Comparison of ENCODE assay signal across 20 cellular contexts in genomic region chr2:233840520-233840919, GRCh38. TPM values are rescaled to one million over a fixed set of nuclear protein-coding genes. Genes with fewer than 3 reads are reported as not detected.
DNase-seq lines count a peak whose midpoint lies in the region; ATAC-seq, FAIRE-seq and TF ChIP-seq lines count a peak whose summit lies in the region.
"Had no signal": no experiment of that assay in that cellular context is flagged by ENCODE, and none has a peak within 500 bp of the region (broad histone marks: within the 10 kb centered on the region; RNA-seq: fewer than 3 reads in every experiment).

No MANE protein-coding gene starts in this region.

- TF ChIP-seq RAD21 in A549 (conservative IDR thresholded peaks at IDR 0.05 in 1 of 2, IDR thresholded peaks at IDR 0.05 in 1 of 2), result no peak

- H3K36me3 ChIP-seq in DND-41 (ENCODE audit: insufficient read depth, low read length) (peaks cover 100% of the 10 kb centered on the region), spleen (peaks cover 0 to 100% (median 0%) of the 10 kb centered on the region in 6 donors)
- H3K36me3 ChIP-seq: Peyer's patch had no signal

- no peak overlapping the region for H3K9ac ChIP-seq in DND-41 (ENCODE audit: low read depth, low read length)

- peaks cover 2% of the 10 kb centered on the region for H3K4me1 Mint-ChIP-seq in chondrocyte (ENCODE audit: low read depth)

- CTCF ChIA-PET in A549 (lab: Yijun Ruan, JAX), result interaction anchor here (1.1 to 6.4 kb wide), 4 partner anchors 8 to 397 kb away, joined by 3 to 28 read pairs (median 12); no protein-coding TSS in a partner anchor

- WGBS in A549 (ENCODE audit: missing lambda C conversion rate), result 89% methylated on average over 9 of the region's 9 CpGs
- WGBS in spleen, 5 donors, result 91 to 98% (median 97%) methylated on average over 9 of the region's 9 CpGs

- POLR2A ChIA-PET in A549 (lab: Yijun Ruan, JAX), result no interaction called here

- H2AFZ ChIP-seq in DND-41 (ENCODE audit: low read depth, low read length), result no peak overlapping the region

- intact Hi-C loops in spleen (cut with DNase I; ENCODE audit: low total_unique reads), result no loop called here

- H3K4me2 ChIP-seq in A549 (peak overlapping the region; percentile 34; the same call in 2 of the 3 replicates), DND-41 (ENCODE audit: insufficient read depth, low read length) (peak overlapping the region; percentile 48)

- peaks cover 90% of the 10 kb centered on the region for H3K79me2 ChIP-seq in DND-41 (ENCODE audit: insufficient read depth, low read length)

- H3K27ac Mint-ChIP-seq in chondrocyte (ENCODE audit: unreplicated experiment), result no peak overlapping the region
- H3K27ac Mint-ChIP-seq: CD8-positive, alpha-beta T cell had no signal

- H3K27me3 ChIP-seq in DND-41 (ENCODE audit: insufficient read depth, low read length, poor library complexity), result no peaks in the 10 kb centered on the region
- H3K27me3 ChIP-seq in spleen (replicated peaks in 1 of 7), result no peaks in the 10 kb centered on the region
- H3K27me3 ChIP-seq: BLaER1 treated with 17β-estradiol and CSF1 and Interleukin-3, amounts not matched to agents 10 nM and 100 nM; Peyer's patch; SJSA1 had no signal

- H3K4me3 Mint-ChIP-seq in chondrocyte (ENCODE audit: unreplicated experiment), result no peak overlapping the region
- H3K4me3 Mint-ChIP-seq: CD8-positive, alpha-beta T cell had no signal

- no peaks in the 10 kb centered on the region for H3K9me3 Mint-ChIP-seq in chondrocyte (ENCODE audit: low read depth)
- H3K9me3 Mint-ChIP-seq: CD8-positive, alpha-beta T cell had no signal

- TF ChIP-seq EP300 in A549 (IDR thresholded peaks at IDR 0.05), result no peak

- H3K4me1 ChIP-seq in A549 (peaks cover 74% of the 10 kb centered on the region), DND-41 (ENCODE audit: insufficient read depth, low read length) (peaks cover 52% of the 10 kb centered on the region), spleen (no peaks in the 10 kb centered on the region)
- H3K4me1 ChIP-seq: Peyer's patch had no signal

- H3K36me3 Mint-ChIP-seq in chondrocyte (ENCODE audit: low read depth), result peaks cover 9% of the 10 kb centered on the region
- H3K36me3 Mint-ChIP-seq: CD8-positive, alpha-beta T cell had no signal

- H3K27ac ChIP-seq in A549 (peak overlapping the region in 1 of 2 experiments; percentile 91; a peak in 3 of 6 replicates), DND-41 (ENCODE audit: low read length) (no peak overlapping the region), spleen (no peak overlapping the region)
- H3K27ac ChIP-seq: BLaER1 treated with 17β-estradiol and CSF1 and Interleukin-3, amounts not matched to agents 10 nM and 100 nM; Peyer's patch; SJSA1 had no signal

- H3K9me3 ChIP-seq in A549, result no peaks in the 10 kb centered on the region
- no peaks in the 10 kb centered on the region for H3K9me3 ChIP-seq in DND-41 (ENCODE audit: insufficient read depth, low read length, severe bottlenecking)
- no peaks in the 10 kb centered on the region for H3K9me3 ChIP-seq in spleen
- H3K9me3 ChIP-seq: BLaER1 treated with 17β-estradiol and CSF1 and Interleukin-3, amounts not matched to agents 10 nM and 100 nM; Peyer's patch; SJSA1 had no signal

- H4K20me1 ChIP-seq in DND-41 (ENCODE audit: insufficient read depth, low read length), result peaks cover 78% of the 10 kb centered on the region

- TF ChIP-seq CTCF in A549 (IDR thresholded peaks at IDR 0.05), result no peak
- no peak for TF ChIP-seq CTCF in DND-41 (IDR thresholded peaks at IDR 0.05; ENCODE audit: borderline replicate concordance, extremely low read depth, low read length, poor library complexity, severe bottlenecking)
- TF ChIP-seq CTCF in chondrocyte (IDR thresholded peaks at IDR 0.05), result no peak
- TF ChIP-seq CTCF in spleen (IDR thresholded peaks at IDR 0.05 in 8 of 11, conservative IDR thresholded peaks at IDR 0.05 in 3 of 11), result no peak

- DNase-seq in A549 (ENCODE audit: low read depth in 1 of 2, low spot score in 1 of 2) (no peak), DND-41 (no peak), chondrocyte (ENCODE audit: low spot score) (peak; percentile 42), spleen (peak; percentile 25), retina (no peak), NAMALWA (ENCODE audit: low spot score) (no peak)
- DNase-seq: CD8-positive, alpha-beta T cell; Karpas-422; MM.1S; NCI-H1092 treated with DMSO at 0.1 percent for 48 hours; NCI-H146; NCI-H2081; NCI-H2171 treated with DMSO at 0.1 percent for 48 hours; NCI-H446; NCI-H69 had no signal

- FAIRE-seq in A549 (lab: Jason Lieb, UNC), result no peak
- FAIRE-seq: D721Med had no signal

- H3K4me3 ChIP-seq in A549, result no peak overlapping the region
- no peak overlapping the region; a peak in 2 of 4 replicates for H3K4me3 ChIP-seq in DND-41 (ENCODE audit: low read depth in 1 of 2, low read length in 2 of 2)
- no peak overlapping the region for H3K4me3 ChIP-seq in spleen
- H3K4me3 ChIP-seq: BLaER1 treated with 17β-estradiol and CSF1 and Interleukin-3, amounts not matched to agents 10 nM and 100 nM; Peyer's patch; SJSA1 had no signal

- TF ChIP-seq POLR2A in A549 (IDR thresholded peaks at IDR 0.05; ENCODE audit: low read length) (no peak), spleen (IDR thresholded peaks at IDR 0.05) (no peak)

- no peaks in the 10 kb centered on the region for H3K27me3 Mint-ChIP-seq in chondrocyte (ENCODE audit: low read depth)

- ATAC-seq in A549, result no peak
- ATAC-seq in DND-41 (ENCODE audit: insufficient read depth, low read depth), result no peak
- no peak for ATAC-seq in HG02981 (IDR thresholded peaks at IDR 0.05; ENCODE audit: unreplicated experiment)
- ATAC-seq: CD8-positive, alpha-beta T cell had no signal

TF ChIP-seq in A549, 52 proteins besides CTCF, POLR2A, EP300 and RAD21:
- TF ChIP-seq TP53 (CRISPR knock-in tag; IDR thresholded peaks at IDR 0.05) (no peak), EHF (CRISPR knock-in tag; IDR thresholded peaks at IDR 0.05) (no peak), FOXS1 (CRISPR knock-in tag; IDR thresholded peaks at IDR 0.05) (no peak), HOXB5 (CRISPR knock-in tag; IDR thresholded peaks at IDR 0.05) (no peak), CBX2 (IDR thresholded peaks at IDR 0.05; ENCODE audit: borderline replicate concordance, low read depth) (no peak), ESRRA (IDR thresholded peaks at IDR 0.05; ENCODE audit: borderline replicate concordance, low read length) (no peak), USF2 (IDR thresholded peaks at IDR 0.05) (no peak), ZSCAN20 (CRISPR knock-in tag; IDR thresholded peaks at IDR 0.05) (no peak), MAFK (IDR thresholded peaks at IDR 0.05; ENCODE audit: partially characterized antibody) (no peak), ZC3H11A (IDR thresholded peaks at IDR 0.05) (no peak), NR3C1 (IDR thresholded peaks at IDR 0.05) (no peak), CHD2 (IDR thresholded peaks at IDR 0.05; ENCODE audit: low read length, partially characterized antibody) (no peak)
- TF ChIP-seq, protein P1, sequence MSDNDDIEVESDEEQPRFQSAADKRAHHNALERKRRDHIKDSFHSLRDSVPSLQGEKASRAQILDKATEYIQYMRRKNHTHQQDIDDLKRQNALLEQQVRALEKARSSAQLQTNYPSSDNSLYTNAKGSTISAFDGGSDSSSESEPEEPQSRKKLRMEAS (IDR thresholded peaks at IDR 0.05), result no peak

RNA-seq across cellular contexts. Expression of gene HJURP, which starts 13.8 kb away (rescaled TPM):
- 111 and 119 TPM in 2 replicates for polyA plus RNA-seq in A549 (2011; rRNA removed)
- polyA plus RNA-seq in A549 (2012; cell fraction: cytosol; rRNA removed), result 118 and 128 TPM in 2 replicates
- 310 and 320 TPM in 2 replicates for polyA plus RNA-seq in A549 (2012; cell fraction: nucleus; rRNA removed)
- 102 to 109 TPM (median 103 TPM) in 3 replicates for polyA plus RNA-seq in A549 (2017; fragmentation: RNase III; extraction: RNeasy Plus Mini Kit Qiagen cat#74134 plus additional on column Dnase treatment)
- polyA minus RNA-seq in A549 (2011; rRNA and poly(A)+ RNA removed), result 230 and 268 TPM in 2 replicates
- total RNA-seq in chondrocyte, result 6.9 to 9.2 TPM (median 8.2 TPM) in 3 replicates
- 1 to 10 TPM; 1.4 to 7.4 (median 5.2) TPM for total RNA-seq in spleen
- 1 to 10 TPM; 2.2 to 5.6 (median 2.9) TPM for polyA plus RNA-seq in spleen

Comparison
In these comparisons a context has a peak if more than half of its experiments do, and no peak if none do; other contexts are left out.
1. DNase-seq: peak in chondrocyte (single experiment) and spleen (single experiment); none in A549 (0 of 2), DND-41 (single experiment), retina (single experiment) and NAMALWA (single experiment).